ENCODE assay signal across 1 cellular context in the genomic region with DNA sequence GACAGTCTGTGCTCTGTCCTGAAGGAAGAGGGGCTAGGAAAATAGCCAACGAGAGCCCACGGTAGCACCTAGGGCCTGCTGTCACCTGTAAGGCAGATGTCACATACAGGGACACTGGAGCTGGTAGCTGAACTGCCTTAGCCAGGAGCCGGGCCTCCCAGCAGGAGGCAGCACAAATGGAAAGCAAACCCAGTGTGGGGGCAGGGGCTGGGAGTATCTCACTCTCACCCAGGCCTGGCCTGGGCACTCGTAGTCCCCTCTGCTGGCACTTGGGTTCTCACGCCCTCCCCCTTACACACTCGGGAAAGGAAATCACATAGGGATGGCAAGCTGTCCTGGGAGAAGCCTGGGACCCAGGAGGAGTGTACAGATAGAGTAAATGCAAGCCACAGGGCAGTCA.
TF ChIP-seq lines count a peak whose summit lies in the region.

No MANE protein-coding gene starts in this region.

TF ChIP-seq in A549, 52 proteins besides CTCF, POLR2A, EP300 and RAD21 (continued from another document):
- TF ChIP-seq, protein P1, sequence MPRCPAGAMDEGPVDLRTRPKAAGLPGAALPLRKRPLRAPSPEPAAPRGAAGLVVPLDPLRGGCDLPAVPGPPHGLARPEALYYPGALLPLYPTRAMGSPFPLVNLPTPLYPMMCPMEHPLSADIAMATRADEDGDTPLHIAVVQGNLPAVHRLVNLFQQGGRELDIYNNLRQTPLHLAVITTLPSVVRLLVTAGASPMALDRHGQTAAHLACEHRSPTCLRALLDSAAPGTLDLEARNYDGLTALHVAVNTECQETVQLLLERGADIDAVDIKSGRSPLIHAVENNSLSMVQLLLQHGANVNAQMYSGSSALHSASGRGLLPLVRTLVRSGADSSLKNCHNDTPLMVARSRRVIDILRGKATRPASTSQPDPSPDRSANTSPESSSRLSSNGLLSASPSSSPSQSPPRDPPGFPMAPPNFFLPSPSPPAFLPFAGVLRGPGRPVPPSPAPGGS (IDR thresholded peaks at IDR 0.05): no peak
- TF ChIP-seq NPAS2 (CRISPR knock-in tag; IDR thresholded peaks at IDR 0.05; ENCODE audit: borderline replicate concordance): no peak
